Comparison of ENCODE assay signal across 8 cellular contexts in genomic region chr5:16936150-16937022, GRCh38. TPM values are rescaled to one million over a fixed set of nuclear protein-coding genes. Genes with fewer than 3 reads are reported as not detected.
DNase-seq lines count a peak whose midpoint lies in the region; ATAC-seq, FAIRE-seq and TF ChIP-seq lines count a peak whose summit lies in the region.

TSS of gene MYO10 (minus strand) at chr5:16936288. CDS start at chr5:16935808, 480 bp downstream.

- H3K4me2 ChIP-seq in smooth muscle cell, result peak within 1 kb of the TSS; percentile 84

- peak within 1 kb of the TSS; percentile 90 for H3K27ac Mint-ChIP-seq in chondrocyte (ENCODE audit: unreplicated experiment)

- H3K4me3 ChIP-seq in HFF-Myc (replicated peaks; ENCODE audit: low read depth, low read length) (peak within 1 kb of the TSS; percentile 78), WERI-Rb-1 (ENCODE audit: low read depth, low read length) (peak within 1 kb of the TSS; percentile 88), kidney (ENCODE audit: low read length in 2 of 2) (peak within 1 kb of the TSS; percentile 78 to 79), smooth muscle cell (peak within 1 kb of the TSS; percentile 98)

- DNase-seq in GM03348 (ENCODE audit: low spot score) (peak; percentile 97), HFF-Myc (ENCODE audit: extremely low read depth, low read depth) (no peak), NCI-H146 treated with DMSO at 0.1 percent for 48 hours (lab: John Stamatoyannopoulos, UW; ENCODE audit: unreplicated experiment) (peak; percentile 63), WERI-Rb-1 (peak; percentile 93), chondrocyte (ENCODE audit: low spot score) (no peak), kidney (peak; percentile 96), smooth muscle cell (lab: John Stamatoyannopoulos, UW; ENCODE audit: unreplicated experiment) (peak; percentile 89)

- intact Hi-C loops in kidney (cut with DNase I), result no loop called here

- H3K27ac ChIP-seq in WERI-Rb-1, result peak within 1 kb of the TSS; percentile 89
- peak within 1 kb of the TSS; percentile 86 to 94 for H3K27ac ChIP-seq in kidney (ENCODE audit: low read depth in 2 of 2, low read length in 2 of 2)
- peak within 1 kb of the TSS; percentile 85 for H3K27ac ChIP-seq in smooth muscle cell (ENCODE audit: low read depth)

- peaks cover 13% of the 10 kb centered on the region for H3F3A ChIP-seq in smooth muscle cell (ENCODE audit: low read depth)

- H3K4me1 Mint-ChIP-seq in chondrocyte (ENCODE audit: low read depth), result peaks cover 38% of the 10 kb centered on the region

- no peak for TF ChIP-seq CTCF in HFF-Myc (IDR thresholded peaks at IDR 0.05; ENCODE audit: low read depth, low read length, missing control alignments)
- no peak for TF ChIP-seq CTCF in WERI-Rb-1 (IDR thresholded peaks at IDR 0.05; ENCODE audit: low read depth, low read length)
- TF ChIP-seq CTCF in chondrocyte (IDR thresholded peaks at IDR 0.05), result no peak
- no peak for TF ChIP-seq CTCF in kidney (IDR thresholded peaks at IDR 0.05; ENCODE audit: borderline replicate concordance, extremely low read depth, insufficient read depth)
- no peak for TF ChIP-seq CTCF in smooth muscle cell (IDR thresholded peaks at IDR 0.05; ENCODE audit: borderline replicate concordance, insufficient read depth, poor library complexity, severe bottlenecking)

- ATAC-seq in HG03039 (IDR thresholded peaks at IDR 0.05; ENCODE audit: unreplicated experiment), result no peak

- FAIRE-seq in kidney (lab: Jason Lieb, UNC), result no peak

- H3K9me3 ChIP-seq in WERI-Rb-1 (ENCODE audit: severe bottlenecking) (no peaks in the 10 kb centered on the region), kidney (ENCODE audit: control insufficient read depth in 1 of 2, low read length in 2 of 2) (no peaks in the 10 kb centered on the region), smooth muscle cell (replicated peaks; ENCODE audit: low read depth) (no peaks in the 10 kb centered on the region)

- H3K27me3 ChIP-seq in WERI-Rb-1 (ENCODE audit: insufficient read depth, low read depth, severe bottlenecking) (no peaks in the 10 kb centered on the region), smooth muscle cell (ENCODE audit: low read depth) (no peaks in the 10 kb centered on the region)

- H3K9ac ChIP-seq in kidney (ENCODE audit: low read length in 2 of 2) (peak within 1 kb of the TSS; percentile 58 to 75), smooth muscle cell (ENCODE audit: low read depth) (peak within 1 kb of the TSS; percentile 96)

- H2AFZ ChIP-seq in smooth muscle cell (ENCODE audit: low read depth), result peak within 1 kb of the TSS; percentile 80

- H3K4me3 Mint-ChIP-seq in chondrocyte (ENCODE audit: unreplicated experiment), result peak within 1 kb of the TSS; percentile 93

- no peaks in the 10 kb centered on the region for H3K36me3 Mint-ChIP-seq in chondrocyte (ENCODE audit: low read depth)

- H3K9me3 Mint-ChIP-seq in chondrocyte (ENCODE audit: low read depth), result no peaks in the 10 kb centered on the region

- 1% methylated on average over 25 of the region's 71 CpGs for WGBS in smooth muscle cell (ENCODE audit: low lambda C conversion rate)

- H3K4me1 ChIP-seq in kidney (ENCODE audit: control insufficient read depth in 1 of 2, insufficient read depth in 1 of 2, low read depth in 1 of 2, low read length in 2 of 2) (peaks cover 6 to 9% of the 10 kb centered on the region in 2 donors), smooth muscle cell (ENCODE audit: low read depth) (peaks cover 38% of the 10 kb centered on the region)

- H3K27me3 Mint-ChIP-seq in chondrocyte (ENCODE audit: low read depth), result peaks cover 22% of the 10 kb centered on the region

- H3K79me2 ChIP-seq in smooth muscle cell (ENCODE audit: low read depth), result peaks cover 46% of the 10 kb centered on the region

- H3K36me3 ChIP-seq in WERI-Rb-1 (peaks cover 6% of the 10 kb centered on the region), kidney (ENCODE audit: control insufficient read depth in 1 of 2, insufficient read depth in 2 of 2, low read length in 2 of 2) (no peaks in the 10 kb centered on the region), smooth muscle cell (ENCODE audit: low read depth) (no peaks in the 10 kb centered on the region)

- peaks cover 46% of the 10 kb centered on the region for H4K20me1 ChIP-seq in smooth muscle cell (ENCODE audit: low read depth)

RNA-seq across cellular contexts. Expression of gene MYO10, which starts in this region (rescaled TPM):
- total RNA-seq in chondrocyte, result 51.9 to 55.4 TPM (median 54.5 TPM) in 3 replicates
- total RNA-seq in kidney, result 52.4 TPM
- polyA plus RNA-seq in kidney (ENCODE audit: insufficient read depth, low read depth, low replicate concordance), result 7.6 TPM
- 69.5 and 76.4 TPM in 2 replicates for total RNA-seq in smooth muscle cell
- 96.8 and 97.6 TPM in 2 replicates for polyA plus RNA-seq in smooth muscle cell

Comparison
In these comparisons a context has a peak if more than half of its experiments do, and no peak if none do; other contexts are left out.
1. RNA of gene MYO10 (polyA plus RNA-seq): 96.8 to 97.6 TPM in smooth muscle cell; 7.6 TPM in kidney (single experiment); every median in the first group is over 10 times any median in the second.
2. DNase-seq: peak in GM03348 (single experiment), NCI-H146 treated with DMSO at 0.1 percent for 48 hours (single experiment), WERI-Rb-1 (single experiment), kidney (single experiment) and smooth muscle cell (single experiment); none in HFF-Myc (single experiment) and chondrocyte (single experiment).
3. Peak in every context shown above with its lines, with median percentiles within 50 percentile points of each other: H3K4me3 ChIP-seq and H3K27ac ChIP-seq.